In the genomic region with DNA sequence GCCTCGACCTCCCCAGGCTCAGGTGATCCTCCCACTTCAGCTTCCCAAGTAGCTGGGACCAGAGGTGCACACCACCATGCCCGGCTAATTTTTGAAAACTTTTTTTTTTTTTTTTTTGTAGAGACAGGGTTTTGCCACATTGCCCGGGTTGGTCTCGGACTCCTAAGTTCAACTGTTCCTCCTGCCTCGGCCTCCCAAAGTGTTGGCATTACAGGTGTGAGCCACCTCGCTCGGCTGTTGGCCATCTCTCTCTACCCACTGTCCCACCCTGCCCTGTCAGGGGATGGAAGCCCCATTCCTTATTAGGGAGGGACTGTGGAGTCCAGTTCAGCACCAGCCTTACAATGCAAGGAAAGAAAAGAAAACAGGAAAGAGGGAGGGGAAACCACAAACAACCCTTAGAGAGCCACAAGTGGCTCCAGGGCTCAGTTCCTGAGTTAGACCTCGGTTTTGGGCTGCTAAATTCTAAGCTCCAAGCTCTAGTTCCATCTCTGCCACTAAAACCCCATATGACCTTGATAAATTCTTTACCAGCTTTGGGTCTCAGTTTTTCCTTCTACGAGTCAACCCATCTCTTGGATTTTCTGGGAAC, we compare ENCODE assay signal across 1 cellular context.
TF ChIP-seq lines count a peak whose summit lies in the region.

No MANE protein-coding gene starts in this region.

TF ChIP-seq in HepG2, 621 proteins besides CTCF, POLR2A, EP300 and RAD21:
- TF ChIP-seq CHD2 (IDR thresholded peaks at IDR 0.05; ENCODE audit: low read depth, low read length) (no peak), ZNF468 (CRISPR knock-in tag; IDR thresholded peaks at IDR 0.05) (no peak), KLF15 (CRISPR knock-in tag; IDR thresholded peaks at IDR 0.05; ENCODE audit: borderline replicate concordance) (no peak), DZIP1 (CRISPR knock-in tag; IDR thresholded peaks at IDR 0.05) (no peak), HBP1 (CRISPR knock-in tag; IDR thresholded peaks at IDR 0.05; ENCODE audit: low read depth) (no peak), PCBP2 (optimal IDR thresholded peaks at IDR 0.05; ENCODE audit: low read depth, low read length, poor library complexity, severe bottlenecking) (no peak), ZNF446 (CRISPR knock-in tag; IDR thresholded peaks at IDR 0.05) (no peak), MIER3 (CRISPR knock-in tag; IDR thresholded peaks at IDR 0.05; ENCODE audit: borderline replicate concordance) (no peak), ZNF143 (CRISPR knock-in tag; IDR thresholded peaks at IDR 0.05) (no peak), ZBTB38 (CRISPR knock-in tag; IDR thresholded peaks at IDR 0.05) (no peak), ZNF557 (CRISPR knock-in tag; IDR thresholded peaks at IDR 0.05) (no peak)
- TF ChIP-seq, protein P1, sequence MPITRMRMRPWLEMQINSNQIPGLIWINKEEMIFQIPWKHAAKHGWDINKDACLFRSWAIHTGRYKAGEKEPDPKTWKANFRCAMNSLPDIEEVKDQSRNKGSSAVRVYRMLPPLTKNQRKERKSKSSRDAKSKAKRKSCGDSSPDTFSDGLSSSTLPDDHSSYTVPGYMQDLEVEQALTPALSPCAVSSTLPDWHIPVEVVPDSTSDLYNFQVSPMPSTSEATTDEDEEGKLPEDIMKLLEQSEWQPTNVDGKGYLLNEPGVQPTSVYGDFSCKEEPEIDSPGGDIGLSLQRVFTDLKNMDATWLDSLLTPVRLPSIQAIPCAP (CRISPR knock-in tag; IDR thresholded peaks at IDR 0.05; ENCODE audit: low read depth) = no peak
